ENCODE assay signal across 22 cellular contexts in the genomic region with DNA sequence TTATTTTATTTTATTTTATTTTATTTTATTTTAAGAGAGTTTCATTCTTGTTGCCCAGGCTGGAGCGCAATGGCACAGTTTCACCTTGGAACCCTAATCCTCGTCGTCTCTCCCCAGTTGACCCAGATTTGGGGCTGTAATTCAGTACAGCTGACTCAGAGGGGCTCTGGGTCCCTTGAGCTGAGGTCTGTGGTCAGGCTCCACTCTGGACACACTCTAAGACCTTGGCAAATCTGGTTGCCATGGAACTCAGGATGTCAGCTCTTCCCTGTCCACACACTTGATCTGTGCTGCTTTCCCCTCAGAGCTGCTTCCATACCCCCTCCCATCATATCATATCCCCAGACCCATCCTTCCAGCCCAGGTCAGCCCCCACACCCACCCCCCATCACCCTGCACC. TPM values are rescaled to one million over a fixed set of nuclear protein-coding genes. Genes with fewer than 3 reads are reported as not detected.
DNase-seq lines count a peak whose midpoint lies in the region; ATAC-seq and TF ChIP-seq lines count a peak whose summit lies in the region.
"Had no signal": no experiment of that assay in that cellular context is flagged by ENCODE, and none has a peak within 500 bp of the region (broad histone marks: within the 10 kb centered on the region; RNA-seq: fewer than 3 reads in every experiment).

No MANE protein-coding gene starts in this region.

- peak overlapping the region; percentile 27 for H2BK5ac ChIP-seq in trophoblast cell (ENCODE audit: low read depth, low read length, poor library complexity)

- H4K8ac ChIP-seq in trophoblast cell (ENCODE audit: low read depth, low read length): peak overlapping the region; percentile 52

- H3K4me2 ChIP-seq in trophoblast cell (ENCODE audit: low read length) (no peak overlapping the region), OCI-LY7 (ENCODE audit: low read length) (no peak overlapping the region)
- H3K4me2 ChIP-seq: BLaER1 had no signal

- H3K9me3 Mint-ChIP-seq in natural killer cell treated with Interleukin-12 subunit alpha and Interleukin-12 subunit beta and Interleukin-15 and Interleukin-18, amount 100 ng/mL, for 72 hours: no peaks in the 10 kb centered on the region
- H3K9me3 Mint-ChIP-seq in natural killer cell: no peaks in the 10 kb centered on the region
- H3K9me3 Mint-ChIP-seq: CD8-positive, alpha-beta T cell had no signal

- H3K23ac ChIP-seq in trophoblast cell (ENCODE audit: low read length): no peak overlapping the region

- peak overlapping the region; percentile 45 for H2BK12ac ChIP-seq in trophoblast cell (ENCODE audit: low read length)

- H4K91ac ChIP-seq in trophoblast cell (ENCODE audit: low read depth, low read length): peak overlapping the region; percentile 70

- WGBS in trophoblast cell (ENCODE audit: extremely low coverage, insufficient coverage, insufficient read length): no CpG with 5 or more reads among the region's 3 CpGs

- ATAC-seq in natural killer cell treated with Interleukin-12 subunit alpha and Interleukin-12 subunit beta and Interleukin-15 and Interleukin-18, amount 100 ng/mL, for 72 hours: no peak
- ATAC-seq in natural killer cell: no peak
- ATAC-seq in HG02798 (IDR thresholded peaks at IDR 0.05; ENCODE audit: poor library complexity, unreplicated experiment): no peak
- ATAC-seq: CD8-positive, alpha-beta T cell had no signal

- peaks cover 14% of the 10 kb centered on the region for H3K79me2 ChIP-seq in trophoblast cell (ENCODE audit: control insufficient read depth, insufficient read depth, low read length, poor library complexity)
- no peaks in the 10 kb centered on the region for H3K79me2 ChIP-seq in OCI-LY7 (ENCODE audit: insufficient read depth, low read depth, low read length)

- POLR2A ChIA-PET in OCI-LY7 (lab: Charles Lee): no interaction called here

- H2AK5ac ChIP-seq in trophoblast cell (ENCODE audit: low read length): no peak overlapping the region

- peak; percentile 29 for DNase-seq in natural killer cell treated with Interleukin-12 subunit alpha and Interleukin-12 subunit beta and Interleukin-15 and Interleukin-18, amount 100 ng/mL, for 72 hours (ENCODE audit: low spot score)
- no peak for DNase-seq in natural killer cell
- DNase-seq in coronary artery (ENCODE audit: low spot score): peak; percentile 59
- no peak for DNase-seq in trophoblast cell
- DNase-seq in germinal center (ENCODE audit: low spot score): no peak
- no peak for DNase-seq in OCI-LY7 (ENCODE audit: low spot score)
- no peak for DNase-seq in inferior parietal cortex (ENCODE audit: extremely low spot score)
- DNase-seq: 8988T; Calu3; CD8-positive, alpha-beta T cell; DMS 273 treated with DMSO at 0.1 percent for 48 hours; DMS53; DND-41; EL; GM23248; HCEC 1CT had no signal

- intact Hi-C loops in natural killer cell (cut with micrococcal nuclease) (no loop called here), OCI-LY7 (cut with micrococcal nuclease; ENCODE audit: unreplicated experiment) (no loop called here)

- H3K4ac ChIP-seq in trophoblast cell (ENCODE audit: low read depth, low read length): no peak overlapping the region

- H3K36me3 Mint-ChIP-seq in natural killer cell treated with Interleukin-12 subunit alpha and Interleukin-12 subunit beta and Interleukin-15 and Interleukin-18, amount 100 ng/mL, for 72 hours: no peaks in the 10 kb centered on the region
- no peaks in the 10 kb centered on the region for H3K36me3 Mint-ChIP-seq in natural killer cell
- H3K36me3 Mint-ChIP-seq: CD8-positive, alpha-beta T cell had no signal

- H2AFZ ChIP-seq in trophoblast cell (ENCODE audit: insufficient read depth, low read length, poor library complexity): no peak overlapping the region
- no peak overlapping the region for H2AFZ ChIP-seq in OCI-LY7 (ENCODE audit: low read length)
- H2AFZ ChIP-seq: GM23248 had no signal

- H3K4me3 Mint-ChIP-seq in natural killer cell treated with Interleukin-12 subunit alpha and Interleukin-12 subunit beta and Interleukin-15 and Interleukin-18, amount 100 ng/mL, for 72 hours: no peak overlapping the region
- no peak overlapping the region for H3K4me3 Mint-ChIP-seq in natural killer cell
- H3K4me3 Mint-ChIP-seq: CD8-positive, alpha-beta T cell had no signal

- H2BK120ac ChIP-seq in trophoblast cell (ENCODE audit: insufficient read depth, low read length, poor library complexity): peak overlapping the region; percentile 23

- H3K79me1 ChIP-seq in trophoblast cell (ENCODE audit: low read length): peaks cover 33% of the 10 kb centered on the region

- H3K9ac ChIP-seq in trophoblast cell (ENCODE audit: low read length): no peak overlapping the region
- H3K9ac ChIP-seq: BLaER1, GM23248 had no signal

- peaks cover 0 to 1% of the 10 kb centered on the region in 2 donors for H3K4me1 Mint-ChIP-seq in natural killer cell treated with Interleukin-12 subunit alpha and Interleukin-12 subunit beta and Interleukin-15 and Interleukin-18, amount 100 ng/mL, for 72 hours (ENCODE audit: low read depth in 2 of 2)
- H3K4me1 Mint-ChIP-seq in natural killer cell: peaks cover 0 to 5% of the 10 kb centered on the region in 2 donors

- TF ChIP-seq CTCF in natural killer cell (IDR thresholded peaks at IDR 0.05): no peak
- TF ChIP-seq CTCF in coronary artery (IDR thresholded peaks at IDR 0.05): no peak
- TF ChIP-seq CTCF in OCI-LY7 (conservative IDR thresholded peaks at IDR 0.05; ENCODE audit: low read length): no peak

- H3K9me2 ChIP-seq in OCI-LY7 (ENCODE audit: insufficient read depth, low read length): no peaks in the 10 kb centered on the region

- H3K4me1 ChIP-seq in trophoblast cell (ENCODE audit: control insufficient read depth in 1 of 2, insufficient read depth in 2 of 2, low read length in 2 of 2) (peaks cover 9% of the 10 kb centered on the region in 2 experiments), OCI-LY7 (ENCODE audit: insufficient read depth, low read length, poor library complexity, severe bottlenecking) (no peaks in the 10 kb centered on the region)

- H3K18ac ChIP-seq in trophoblast cell (ENCODE audit: low read length): peak overlapping the region; percentile 46

- H3K14ac ChIP-seq in trophoblast cell (ENCODE audit: low read length): peak overlapping the region; percentile 57

- BruUV-seq in OCI-LY7 (replicated peaks; lab: Mats Ljungman, UMichigan): no TSS peak

- no peaks in the 10 kb centered on the region for H3K36me3 ChIP-seq in trophoblast cell (ENCODE audit: control insufficient read depth in 1 of 2, insufficient read depth in 2 of 2, low read length in 2 of 2)
- no peaks in the 10 kb centered on the region for H3K36me3 ChIP-seq in OCI-LY7 (ENCODE audit: insufficient read depth, low read length)
- H3K36me3 ChIP-seq: BLaER1 had no signal

- H3K4me3 ChIP-seq in coronary artery (no peak overlapping the region), trophoblast cell (ENCODE audit: low read depth, low read length) (no peak overlapping the region), OCI-LY7 (ENCODE audit: low read depth, low read length, poor library complexity, severe bottlenecking) (no peak overlapping the region)
- H3K4me3 ChIP-seq: BLaER1, GM23248 had no signal

- no peaks in the 10 kb centered on the region for H3K27me3 ChIP-seq in trophoblast cell (ENCODE audit: insufficient read depth, low read length)
- H3K27me3 ChIP-seq: BLaER1 had no signal

- H3K27me3 Mint-ChIP-seq in natural killer cell treated with Interleukin-12 subunit alpha and Interleukin-12 subunit beta and Interleukin-15 and Interleukin-18, amount 100 ng/mL, for 72 hours: peaks cover 14 to 15% of the 10 kb centered on the region in 2 donors
- peaks cover 18 to 29% of the 10 kb centered on the region in 2 donors for H3K27me3 Mint-ChIP-seq in natural killer cell (ENCODE audit: low read depth in 2 of 2)

- H4K12ac ChIP-seq in trophoblast cell (ENCODE audit: low read depth, low read length): no peak overlapping the region

- H3K27ac ChIP-seq in coronary artery: no peak overlapping the region
- no peak overlapping the region for H3K27ac ChIP-seq in trophoblast cell (ENCODE audit: low read depth, low read length)
- H3K27ac ChIP-seq in OCI-LY7 (ENCODE audit: low read depth, low read length, poor library complexity, severe bottlenecking): no peak overlapping the region
- H3K27ac ChIP-seq: BLaER1, GM23248, HL-60 had no signal

- no peaks in the 10 kb centered on the region for H3K9me3 ChIP-seq in trophoblast cell (ENCODE audit: insufficient read depth, low read depth, low read length)
- no peaks in the 10 kb centered on the region for H3K9me3 ChIP-seq in OCI-LY7 (ENCODE audit: low read length)
- H3K9me3 ChIP-seq: BLaER1 had no signal

- CTCF ChIA-PET in OCI-LY7 (lab: Charles Lee; ENCODE audit: unreplicated experiment): interaction anchor here (0.6 kb wide), 1 partner anchor 28 kb away, joined by 3 read pairs; no protein-coding TSS in a partner anchor

- no peak overlapping the region for H3K27ac Mint-ChIP-seq in natural killer cell treated with Interleukin-12 subunit alpha and Interleukin-12 subunit beta and Interleukin-15 and Interleukin-18, amount 100 ng/mL, for 72 hours
- H3K27ac Mint-ChIP-seq in natural killer cell: no peak overlapping the region
- H3K27ac Mint-ChIP-seq: CD8-positive, alpha-beta T cell had no signal

- no peaks in the 10 kb centered on the region for H4K20me1 ChIP-seq in OCI-LY7 (ENCODE audit: insufficient read depth, low read length)
- H4K20me1 ChIP-seq: BLaER1 had no signal

RNA-seq across cellular contexts. Expression of a gene that starts 0.7 kb away (rescaled TPM):
- 1 to 10 TPM in 1 of 2 donors, not detected in 1; 1.0 TPM for total RNA-seq in natural killer cell treated with Interleukin-12 subunit alpha and Interleukin-12 subunit beta and Interleukin-15 and Interleukin-18, amount 100 ng/mL, for 72 hours
- total RNA-seq in natural killer cell (1 to 10 TPM in 1 of 3 donors, not detected in 2; 5.1 TPM), OCI-LY7 (2022) (not detected in 2 replicates)
- 217 and 235 TPM in 2 replicates for polyA plus RNA-seq in trophoblast cell (2013)
- total RNA-seq in OCI-LY7 (2014; rRNA removed; shearing (Covaris generic)): not detected in 2 replicates
- total RNA-seq: A673; Calu3; CD8-positive, alpha-beta T cell; G401; H4 had no signal

Comparison
In these comparisons a context has a peak if more than half of its experiments do, and no peak if none do; other contexts are left out.
1. DNase-seq: peak in natural killer cell treated with Interleukin-12 subunit alpha and Interleukin-12 subunit beta and Interleukin-15 and Interleukin-18, amount 100 ng/mL, for 72 hours (single experiment) and coronary artery (single experiment); none in natural killer cell (single experiment), trophoblast cell (0 of 2), germinal center (single experiment), OCI-LY7 (single experiment) and inferior parietal cortex (single experiment).